Comparison of ENCODE assay signal across 13 cellular contexts in genomic region chr2:153595939-153596338, GRCh38.
A peak's percentile ranks its signal among the peaks of the same experiment; 100 is the strongest.
DNase-seq lines count a peak whose midpoint lies in the region; ATAC-seq, FAIRE-seq and TF ChIP-seq lines count a peak whose summit lies in the region.
"Had no signal": no experiment of that assay in that cellular context is flagged by ENCODE, and none has a peak within 500 bp of the region (broad histone marks: within the 10 kb centered on the region; RNA-seq: fewer than 3 reads in every experiment).

No MANE protein-coding gene starts in this region.

- RAD21 ChIA-PET in GM12878 (lab: Charles Lee; ENCODE audit: unreplicated experiment), result no interaction called here

- TF ChIP-seq EP300 in GM12878 (IDR thresholded peaks at IDR 0.05; ENCODE audit: borderline replicate concordance in 1 of 2, control insufficient read depth in 1 of 2, low read depth in 2 of 2, low read length in 2 of 2) (no peak), stomach (IDR thresholded peaks at IDR 0.05) (no peak)

- in situ Hi-C loops in GM12878 (cut with MboI), result no loop called here

- H3K9me3 ChIP-seq in breast epithelium (no peaks in the 10 kb centered on the region), GM12878 (replicated peaks; ENCODE audit: control insufficient read depth, insufficient read depth, low read length) (no peaks in the 10 kb centered on the region), stomach (peaks cover 0 to 5% (median 0%) of the 10 kb centered on the region in 4 donors), right lobe of liver (no peaks in the 10 kb centered on the region)

- intact Hi-C loops in MCF 10A (cut with micrococcal nuclease) (no loop called here), breast epithelium (cut with DNase I; ENCODE audit: low total_unique reads) (no loop called here), GM12878 (cut with micrococcal nuclease; ENCODE audit: unreplicated experiment) (no loop called here), stomach (cut with DNase I; ENCODE audit: low total_unique reads) (no loop called here), right lobe of liver (cut with DNase I) (no loop called here)

- H3K9ac ChIP-seq in GM12878 (ENCODE audit: control insufficient read depth, insufficient read depth, low read length), result no peak overlapping the region

- no peak for TF ChIP-seq RAD21 in GM12878 (IDR thresholded peaks at IDR 0.05; ENCODE audit: insufficient read depth, low read depth, low read length)

- H3K27me3 ChIP-seq in breast epithelium (no peaks in the 10 kb centered on the region), GM12878 (replicated peaks in 1 of 2; ENCODE audit: control insufficient read depth in 2 of 2, insufficient read depth in 2 of 2, low read length in 1 of 2) (no peaks in the 10 kb centered on the region), stomach (no peaks in the 10 kb centered on the region), right lobe of liver (no peaks in the 10 kb centered on the region)
- H3K27me3 ChIP-seq: left lung, upper lobe of left lung had no signal

- SMC1A ChIA-PET in GM12878 (lab: Charles Lee; ENCODE audit: uncharacterized antibody, unreplicated experiment), result no interaction called here

- CTCF ChIA-PET in MCF 10A (lab: Yijun Ruan, JAX), result interaction anchor here (1.0 kb wide), 1 partner anchor 779 kb away, joined by 3 read pairs; no protein-coding TSS in a partner anchor
- CTCF ChIA-PET in GM12878 (lab: Yijun Ruan, JAX), result no interaction called here

- no peak overlapping the region for H2AFZ ChIP-seq in GM12878 (ENCODE audit: control insufficient read depth, low read depth, low read length)

- peak; percentile 61 for DNase-seq in MCF 10A (ENCODE audit: unreplicated experiment)
- no peak for DNase-seq in breast epithelium (ENCODE audit: low spot score in 2 of 2)
- DNase-seq in NCI-H510A (lab: John Stamatoyannopoulos, UW), result peak; percentile 58
- DNase-seq in GM12878 (ENCODE audit: low read depth, low spot score), result no peak
- DNase-seq in stomach, result peak; percentile 32
- no peak for DNase-seq in right lobe of liver
- DNase-seq: Karpas-422, left lung, RPMI8226, upper lobe of left lung had no signal

- H3K4me1 Mint-ChIP-seq in MCF 10A (ENCODE audit: insufficient read depth, unreplicated experiment), result no peaks in the 10 kb centered on the region

- H3K27ac ChIP-seq in breast epithelium (no peak overlapping the region), GM12878 (ENCODE audit: control insufficient read depth, insufficient read depth) (no peak overlapping the region), stomach (no peak overlapping the region), right lobe of liver (no peak overlapping the region)
- H3K27ac ChIP-seq: left lung, upper lobe of left lung had no signal

- H3K79me2 ChIP-seq in GM12878 (ENCODE audit: control insufficient read depth, insufficient read depth, low read length), result no peaks in the 10 kb centered on the region

- no peaks in the 10 kb centered on the region for H3K36me3 ChIP-seq in breast epithelium
- no peaks in the 10 kb centered on the region for H3K36me3 ChIP-seq in GM12878 (ENCODE audit: control insufficient read depth in 2 of 2, insufficient read depth in 2 of 2, low read length in 1 of 2)
- H3K36me3 ChIP-seq in stomach, result no peaks in the 10 kb centered on the region
- no peaks in the 10 kb centered on the region for H3K36me3 ChIP-seq in right lobe of liver
- H3K36me3 ChIP-seq: left lung, upper lobe of left lung had no signal

- ATAC-seq in GM12878 (peak; percentile 68), HG02840 (IDR thresholded peaks at IDR 0.05; ENCODE audit: low FRiP score, unreplicated experiment) (no peak), right lobe of liver (no peak), HG02759 (IDR thresholded peaks at IDR 0.05; ENCODE audit: unreplicated experiment) (no peak)
- ATAC-seq: left lung had no signal

- POLR2A ChIA-PET in MCF 10A (lab: Yijun Ruan, JAX), result no interaction called here
- POLR2A ChIA-PET in GM12878 (lab: Charles Lee), result no interaction called here

- H4K20me1 ChIP-seq in GM12878 (ENCODE audit: control insufficient read depth, insufficient read depth), result no peaks in the 10 kb centered on the region

- no peaks in the 10 kb centered on the region for H3K27me3 Mint-ChIP-seq in MCF 10A (ENCODE audit: insufficient read depth, unreplicated experiment)

- TF ChIP-seq POLR2A in breast epithelium (IDR thresholded peaks at IDR 0.05) (no peak), GM12878 (IDR thresholded peaks at IDR 0.05; ENCODE audit: low read depth, low read length) (no peak), stomach (IDR thresholded peaks at IDR 0.05) (no peak), right lobe of liver (IDR thresholded peaks at IDR 0.05) (no peak)

- no peaks in the 10 kb centered on the region for H3K4me1 ChIP-seq in breast epithelium
- no peaks in the 10 kb centered on the region for H3K4me1 ChIP-seq in GM12878 (ENCODE audit: control insufficient read depth, insufficient read depth, low read length)
- no peaks in the 10 kb centered on the region for H3K4me1 ChIP-seq in stomach
- H3K4me1 ChIP-seq in right lobe of liver, result no peaks in the 10 kb centered on the region
- H3K4me1 ChIP-seq: left lung, upper lobe of left lung had no signal

- H3K27ac Mint-ChIP-seq in MCF 10A (ENCODE audit: low read depth, unreplicated experiment), result no peak overlapping the region

- peaks cover under 1% of the 10 kb centered on the region for H3K9me3 Mint-ChIP-seq in MCF 10A (ENCODE audit: unreplicated experiment)

- TF ChIP-seq CTCF in MCF 10A (IDR thresholded peaks at IDR 0.05; ENCODE audit: unreplicated experiment) (no peak), breast epithelium (IDR thresholded peaks at IDR 0.05) (no peak), GM12878 (IDR thresholded peaks at IDR 0.05 in 2 of 3, conservative IDR thresholded peaks at IDR 0.05 in 1 of 3; ENCODE audit: control insufficient read depth in 2 of 3, extremely low read depth in 1 of 3, insufficient read depth in 1 of 3, low read depth in 3 of 3, low read length in 3 of 3) (no peak), stomach (IDR thresholded peaks at IDR 0.05) (no peak), right lobe of liver (IDR thresholded peaks at IDR 0.05) (no peak)

- no peak overlapping the region for H3K4me3 Mint-ChIP-seq in MCF 10A (ENCODE audit: unreplicated experiment)

- no peak for FAIRE-seq in GM12878 (lab: Jason Lieb, UNC)
- FAIRE-seq: D721Med had no signal

- H3K4me3 ChIP-seq in breast epithelium (no peak overlapping the region), GM12878 (no peak overlapping the region), stomach (no peak overlapping the region), right lobe of liver (no peak overlapping the region)
- H3K4me3 ChIP-seq: left lung, upper lobe of left lung had no signal

- no peaks in the 10 kb centered on the region for H3K36me3 Mint-ChIP-seq in MCF 10A (ENCODE audit: insufficient read depth, unreplicated experiment)

- H3K4me2 ChIP-seq in GM12878 (ENCODE audit: control insufficient read depth, insufficient read depth), result no peak overlapping the region

- BruUV-seq in MCF 10A (replicated peaks; lab: Mats Ljungman, UMichigan), result no TSS peak
- BruUV-seq in GM12878 (replicated peaks; lab: Mats Ljungman, UMichigan), result no TSS peak

TF ChIP-seq in GM12878, 131 proteins besides CTCF, POLR2A, EP300 and RAD21:
- TF ChIP-seq, protein P1, sequence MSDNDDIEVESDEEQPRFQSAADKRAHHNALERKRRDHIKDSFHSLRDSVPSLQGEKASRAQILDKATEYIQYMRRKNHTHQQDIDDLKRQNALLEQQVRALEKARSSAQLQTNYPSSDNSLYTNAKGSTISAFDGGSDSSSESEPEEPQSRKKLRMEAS (IDR thresholded peaks at IDR 0.05; ENCODE audit: low read depth, low read length), result no peak
- TF ChIP-seq RUNX3 (IDR thresholded peaks at IDR 0.05; ENCODE audit: low read length) (no peak), CREB1 (IDR thresholded peaks at IDR 0.05; ENCODE audit: low read depth) (no peak), ZNF384 (IDR thresholded peaks at IDR 0.05; ENCODE audit: borderline replicate concordance, low read depth, low read length) (no peak), DPF2 (IDR thresholded peaks at IDR 0.05) (no peak)
TF ChIP-seq in GM12878: peak in this region for 0.

Comparison
In these comparisons a context has a peak if more than half of its experiments do, and no peak if none do; other contexts are left out.
1. DNase-seq: peak in MCF 10A (single experiment), NCI-H510A (single experiment) and stomach (single experiment); none in breast epithelium (0 of 2), GM12878 (single experiment) and right lobe of liver (0 of 3).